In genomic region chr17:59825533-59826316, GRCh38 we compare ENCODE assay signal across 9 cellular contexts.
DNase-seq lines count a peak whose midpoint lies in the region; ATAC-seq, FAIRE-seq and TF ChIP-seq lines count a peak whose summit lies in the region.
"Had no signal": no experiment of that assay in that cellular context is flagged by ENCODE, and none has a peak within 500 bp of the region (broad histone marks: within the 10 kb centered on the region; RNA-seq: fewer than 3 reads in every experiment).

No MANE protein-coding gene starts in this region.

- peak in 1 of 2 experiments; percentile 67 for DNase-seq in A549 (ENCODE audit: low read depth in 1 of 2, low spot score in 1 of 2)
- peak; percentile 44 for DNase-seq in HK-2 (ENCODE audit: unreplicated experiment)
- peak; percentile 94 for DNase-seq in amniotic epithelial cell (ENCODE audit: low read depth)
- no peak for DNase-seq in mesendoderm
- no peak for DNase-seq in NCI-H446 treated with DMSO at 0.1 percent for 48 hours (lab: John Stamatoyannopoulos, UW)
- DNase-seq in NCI-H187 (lab: John Stamatoyannopoulos, UW) = no peak
- DNase-seq: NCI-H1417 treated with DMSO at 0.1 percent for 48 hours had no signal

- H3K4me2 ChIP-seq in A549 (peak overlapping the region; percentile 83), mesendoderm (ENCODE audit: low read length) (no peak overlapping the region)

- H3K79me2 ChIP-seq in mesendoderm (ENCODE audit: control insufficient read depth, insufficient read depth, low read length) = no peaks in the 10 kb centered on the region

- H3K4ac ChIP-seq in mesendoderm (ENCODE audit: low read depth, low read length) = no peak overlapping the region

- peak overlapping the region; percentile 96 to 97 for H3K27ac ChIP-seq in A549
- H3K27ac ChIP-seq in mesendoderm (ENCODE audit: low read depth, low read length) = no peak overlapping the region

- CTCF ChIA-PET in A549 (lab: Yijun Ruan, JAX) = interaction anchor here (0.8 to 1.4 kb wide), 5 partner anchors 11 to 71 kb away, joined by 3 to 6 read pairs (median 4); no protein-coding TSS in a partner anchor

- TF ChIP-seq CTCF in A549 (IDR thresholded peaks at IDR 0.05) = no peak

- no peak overlapping the region for H2BK15ac ChIP-seq in mesendoderm (replicated peaks; ENCODE audit: low read depth)

- H3K23ac ChIP-seq in mesendoderm (ENCODE audit: low read length) = peak overlapping the region; percentile 80

- TF ChIP-seq RAD21 in A549 (conservative IDR thresholded peaks at IDR 0.05 in 1 of 2, IDR thresholded peaks at IDR 0.05 in 1 of 2) = no peak

- H4K5ac ChIP-seq in mesendoderm (ENCODE audit: low read length) = no peak overlapping the region

- 38% methylated on average over 5 of the region's 5 CpGs for WGBS in A549 (ENCODE audit: missing lambda C conversion rate)
- no CpG with 5 or more reads among the region's 5 CpGs for WGBS in mesendoderm (ENCODE audit: extremely low coverage, insufficient coverage, low lambda C conversion rate)

- ATAC-seq in A549 (no peak), HG02678 (IDR thresholded peaks at IDR 0.05; ENCODE audit: unreplicated experiment) (no peak), GM21447 (IDR thresholded peaks at IDR 0.05; ENCODE audit: unreplicated experiment) (no peak)

- H2BK5ac ChIP-seq in mesendoderm (ENCODE audit: low read length) = no peak overlapping the region

- H3K9ac ChIP-seq in mesendoderm (ENCODE audit: low read length) = no peak overlapping the region

- POLR2A ChIA-PET in A549 (lab: Yijun Ruan, JAX) = interaction anchor here (9.2 kb wide), 1 partner anchor 16 kb away, joined by 375 read pairs; no protein-coding TSS in a partner anchor

- H3K27me3 ChIP-seq in mesendoderm (ENCODE audit: insufficient read depth, low read length, poor library complexity) = no peaks in the 10 kb centered on the region

- TF ChIP-seq EP300 in A549 (IDR thresholded peaks at IDR 0.05) = no peak

- no peaks in the 10 kb centered on the region for H3K36me3 ChIP-seq in mesendoderm (ENCODE audit: control insufficient read depth, insufficient read depth, low read length)

- no peaks in the 10 kb centered on the region for H3K9me3 ChIP-seq in A549

- no peak for TF ChIP-seq POLR2A in A549 (IDR thresholded peaks at IDR 0.05; ENCODE audit: low read length)

- peak; percentile 54 for FAIRE-seq in A549 (lab: Jason Lieb, UNC)

- no peak overlapping the region for H2BK120ac ChIP-seq in mesendoderm (ENCODE audit: low read depth, low read length)

- H3K79me1 ChIP-seq in mesendoderm (ENCODE audit: low read length) = no peaks in the 10 kb centered on the region

- no peak overlapping the region for H3K18ac ChIP-seq in mesendoderm (ENCODE audit: low read length)

- no peak overlapping the region for H2AK5ac ChIP-seq in mesendoderm (ENCODE audit: low read length)

- H4K8ac ChIP-seq in mesendoderm (ENCODE audit: low read depth, low read length) = no peak overlapping the region

- peak overlapping the region; percentile 42 for H3K56ac ChIP-seq in mesendoderm (ENCODE audit: low read length)

- peaks cover 55% of the 10 kb centered on the region for H3K4me1 ChIP-seq in A549
- H3K4me1 ChIP-seq in mesendoderm (ENCODE audit: control insufficient read depth, low read depth, low read length) = peaks cover 5% of the 10 kb centered on the region

- H3K4me3 ChIP-seq in A549 (no peak overlapping the region), mesendoderm (ENCODE audit: low read length) (no peak overlapping the region)

TF ChIP-seq in A549, 52 proteins besides CTCF, POLR2A, EP300 and RAD21:
- no peak for TF ChIP-seq E2F6 (IDR thresholded peaks at IDR 0.05; ENCODE audit: borderline replicate concordance, low read depth)
- no peak; the same call in 1 of the 2 replicates for TF ChIP-seq HOXA7 (CRISPR knock-in tag; IDR thresholded peaks at IDR 0.05)
- no peak for TF ChIP-seq FOSL2 (IDR thresholded peaks at IDR 0.05)
- TF ChIP-seq FOSL2 (CRISPR knock-in tag; IDR thresholded peaks at IDR 0.05) = peak; percentile 27; the same call in 1 of the 2 replicates
- TF ChIP-seq MAX (IDR thresholded peaks at IDR 0.05) = peak; percentile 54; the same call in 1 of the 2 replicates
- TF ChIP-seq MYC (IDR thresholded peaks at IDR 0.05; ENCODE audit: borderline replicate concordance, low read length) = no peak
- 0 out of 2 replicates have a peak, but pooled peaks have one; percentile 4 for TF ChIP-seq HEYL (CRISPR knock-in tag; IDR thresholded peaks at IDR 0.05)
- TF ChIP-seq FOXS1 (CRISPR knock-in tag; IDR thresholded peaks at IDR 0.05) = 0 out of 2 replicates have a peak, but pooled peaks have one; percentile 9
- 0 out of 2 replicates have a peak, but pooled peaks have one; percentile 46 for TF ChIP-seq TFCP2L1 (CRISPR knock-in tag; IDR thresholded peaks at IDR 0.05)
- TF ChIP-seq HOXB13 (CRISPR knock-in tag; IDR thresholded peaks at IDR 0.05; ENCODE audit: low read depth) = peak; percentile 23; the same call in 1 of the 2 replicates

Comparison
In these comparisons a context has a peak if more than half of its experiments do, and no peak if none do; other contexts are left out.
1. DNase-seq: peak in HK-2 (single experiment) and amniotic epithelial cell (single experiment); none in mesendoderm (single experiment), NCI-H446 treated with DMSO at 0.1 percent for 48 hours (single experiment) and NCI-H187 (0 of 2).